In genomic region chr18:58514773-58515172, GRCh38 we compare ENCODE assay signal across 24 cellular contexts.
"Had no signal": no experiment of that assay in that cellular context is flagged by ENCODE, and none has a peak within 500 bp of the region (broad histone marks: within the 10 kb centered on the region; RNA-seq: fewer than 3 reads in every experiment).

No MANE protein-coding gene starts in this region.

- DNase-seq: hypothalamus; immature natural killer cell; mesendoderm; naive B cell; natural killer cell; nephron progenitor cell; ovary; right lobe of liver; stimulated activated CD4-positive, alpha-beta T cell treated with anti-CD3 and anti-CD28 coated beads, Interleukin-1b, Interleukin-23, amount 100 ng/mL, for 48 hours; stimulated activated CD4-positive, alpha-beta T cell treated with anti-CD3 and anti-CD28 coated beads, Interleukin-2, amount 100 ng/mL, for 48 hours; stimulated activated CD4-positive, alpha-beta T cell treated with anti-CD3 and anti-CD28 coated beads, Interleukin-4, amount 100 ng/mL, for 4 hours; stimulated activated CD8-positive, alpha-beta memory T cell treated with anti-CD3 and anti-CD28 coated beads, Interleukin-4, amount 100 ng/mL, for 48 hours; stimulated activated naive CD4-positive, alpha-beta T cell treated with Interleukin-2 at 50 U/mL for 16 hours; stimulated activated naive CD8-positive, alpha-beta T cell treated with anti-CD3 and anti-CD28 coated beads, Interleukin-15, amount 100 ng/mL, for 72 hours; testis; tibial artery; trophoblast cell; uterus had no signal

- H3K9me3 Mint-ChIP-seq: mesothelial cell of epicardium; natural killer cell; stimulated activated memory B cell treated with anti-CD40 and anti-IgM and Interleukin-4, amounts not matched to agents 10 μg/mL and 1 μg/mL and 100 μg/mL, for 72 hours; stimulated activated naive CD8-positive, alpha-beta T cell treated with anti-CD3 and anti-CD28 coated beads, Interleukin-15, amount 100 ng/mL, for 72 hours had no signal

- H3K4me1 ChIP-seq: right atrium auricular region, right lobe of liver, testis, tibial artery, uterus had no signal

- ATAC-seq: natural killer cell; right lobe of liver; stimulated activated memory B cell treated with anti-CD40 and anti-IgM and Interleukin-4, amounts not matched to agents 10 μg/mL and 1 μg/mL and 100 μg/mL, for 72 hours; stimulated activated naive CD8-positive, alpha-beta T cell treated with anti-CD3 and anti-CD28 coated beads, Interleukin-15, amount 100 ng/mL, for 72 hours had no signal

- H3K4me1 Mint-ChIP-seq: immature natural killer cell; mesothelial cell of epicardium; natural killer cell; stimulated activated memory B cell treated with anti-CD40 and anti-IgM and Interleukin-4, amounts not matched to agents 10 μg/mL and 1 μg/mL and 100 μg/mL, for 72 hours; stimulated activated naive CD8-positive, alpha-beta T cell treated with anti-CD3 and anti-CD28 coated beads, Interleukin-15, amount 100 ng/mL, for 72 hours had no signal

- H3K27me3 ChIP-seq: ovary, right atrium auricular region, right lobe of liver, testis, tibial artery, uterus had no signal

- H3K27ac Mint-ChIP-seq: immature natural killer cell; mesothelial cell of epicardium; naive B cell; natural killer cell; nephron progenitor cell; progenitor cell of endocrine pancreas; stimulated activated memory B cell treated with anti-CD40 and anti-IgM and Interleukin-4, amounts not matched to agents 10 μg/mL and 1 μg/mL and 100 μg/mL, for 72 hours; stimulated activated naive CD8-positive, alpha-beta T cell treated with anti-CD3 and anti-CD28 coated beads, Interleukin-15, amount 100 ng/mL, for 72 hours had no signal

- H3K4me3 ChIP-seq: lung, ovary, right atrium auricular region, right lobe of liver, smooth muscle cell, testis, tibial artery, uterus had no signal

- H3K4me3 Mint-ChIP-seq: immature natural killer cell; mesothelial cell of epicardium; naive B cell; natural killer cell; nephron progenitor cell; stimulated activated memory B cell treated with anti-CD40 and anti-IgM and Interleukin-4, amounts not matched to agents 10 μg/mL and 1 μg/mL and 100 μg/mL, for 72 hours; stimulated activated naive CD8-positive, alpha-beta T cell treated with anti-CD3 and anti-CD28 coated beads, Interleukin-15, amount 100 ng/mL, for 72 hours had no signal

- H3K36me3 Mint-ChIP-seq: immature natural killer cell; naive B cell; natural killer cell; stimulated activated memory B cell treated with anti-CD40 and anti-IgM and Interleukin-4, amounts not matched to agents 10 μg/mL and 1 μg/mL and 100 μg/mL, for 72 hours had no signal

- H3K27ac ChIP-seq: ovary, right atrium auricular region, right lobe of liver, testis, tibial artery, uterus had no signal

- H3K27me3 Mint-ChIP-seq: progenitor cell of endocrine pancreas had no signal

- H3K9me3 ChIP-seq: ovary, right atrium auricular region, right lobe of liver, testis, tibial artery, uterus had no signal

- H3K4me2 ChIP-seq: smooth muscle cell had no signal

- H3K36me3 ChIP-seq: ovary, right lobe of liver, tibial artery, uterus had no signal
